Comparison of ENCODE assay signal across 1 cellular context in the genomic region with DNA sequence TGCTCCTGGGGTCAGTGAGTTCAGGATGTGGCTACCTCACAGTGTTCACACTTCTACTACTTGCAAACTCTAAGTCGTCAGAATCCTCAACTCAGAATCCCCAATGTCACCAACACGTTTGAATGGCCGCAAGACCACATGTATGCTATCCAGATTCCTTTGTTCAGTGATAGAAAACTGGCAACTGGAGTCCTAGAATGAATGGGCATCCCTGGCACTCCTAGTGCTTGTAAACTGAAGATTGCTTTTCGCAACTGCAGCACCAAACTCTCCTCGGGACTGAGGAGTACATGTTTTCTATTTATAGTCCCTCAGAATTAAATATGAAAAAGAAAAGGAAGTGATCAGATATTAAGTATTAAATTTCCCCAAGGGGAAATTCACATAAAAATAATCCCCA.
TF ChIP-seq lines count a peak whose summit lies in the region.

No MANE protein-coding gene starts in this region.

TF ChIP-seq in SK-N-SH, 30 proteins besides CTCF, POLR2A, EP300 and RAD21 (continued from another document):
- TF ChIP-seq, protein P1, sequence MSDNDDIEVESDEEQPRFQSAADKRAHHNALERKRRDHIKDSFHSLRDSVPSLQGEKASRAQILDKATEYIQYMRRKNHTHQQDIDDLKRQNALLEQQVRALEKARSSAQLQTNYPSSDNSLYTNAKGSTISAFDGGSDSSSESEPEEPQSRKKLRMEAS (IDR thresholded peaks at IDR 0.05; ENCODE audit: low read depth) = no peak
